24 cellular contexts compared by ENCODE assay signal in the genomic region with DNA sequence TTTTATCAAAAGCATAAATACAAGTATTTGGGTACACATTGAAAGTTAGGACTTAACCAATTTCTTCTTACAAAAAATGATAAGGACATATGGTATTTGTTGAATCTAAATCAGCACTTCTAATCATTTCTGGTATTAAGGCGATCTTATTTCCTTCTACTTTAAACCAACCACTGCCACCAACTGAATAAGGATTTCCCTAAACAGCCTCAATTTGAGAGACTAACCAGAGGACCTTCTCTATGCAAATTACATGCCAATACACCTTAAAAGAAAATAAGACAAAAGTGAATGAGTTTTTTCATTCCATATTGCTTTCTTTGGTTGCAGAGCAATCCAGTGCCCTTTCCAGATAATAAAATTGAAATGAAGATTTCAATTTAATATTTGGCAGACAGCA. TPM values are rescaled to one million over a fixed set of nuclear protein-coding genes. Genes with fewer than 3 reads are reported as not detected.
A peak's percentile ranks its signal among the peaks of the same experiment; 100 is the strongest.
DNase-seq lines count a peak whose midpoint lies in the region; ATAC-seq and TF ChIP-seq lines count a peak whose summit lies in the region.
"Had no signal": no experiment of that assay in that cellular context is flagged by ENCODE, and none has a peak within 500 bp of the region (broad histone marks: within the 10 kb centered on the region; RNA-seq: fewer than 3 reads in every experiment).

No MANE protein-coding gene starts in this region.

- H3K4me3 ChIP-seq in CD4-positive, CD25-positive, alpha-beta regulatory T cell (ENCODE audit: low read depth, low read length), result no peak overlapping the region
- H3K4me3 ChIP-seq in Karpas-422 (ENCODE audit: low read length) (no peak overlapping the region), neutrophil (ENCODE audit: low read depth in 1 of 2, low read length in 1 of 2) (no peak overlapping the region)
- H3K4me3 ChIP-seq: HAP-1 had no signal

- no peak overlapping the region for H2AFZ ChIP-seq in Karpas-422 (ENCODE audit: low read length)

- peak overlapping the region in 2 of 3 donors; percentile 8 to 21 for H3K27ac Mint-ChIP-seq in CD4-positive, CD25-positive, alpha-beta regulatory T cell
- H3K27ac Mint-ChIP-seq in T-helper 17 cell, result peak overlapping the region; percentile 47
- H3K27ac Mint-ChIP-seq: HFFc6 had no signal

- H3K4me3 Mint-ChIP-seq in CD4-positive, CD25-positive, alpha-beta regulatory T cell, result no peak overlapping the region
- no peak overlapping the region for H3K4me3 Mint-ChIP-seq in T-helper 17 cell
- H3K4me3 Mint-ChIP-seq: CD14-positive monocyte, HFFc6 had no signal

- H3K36me3 ChIP-seq in CD4-positive, CD25-positive, alpha-beta regulatory T cell (ENCODE audit: control insufficient read depth, insufficient read depth, low read length), result peaks cover 35% of the 10 kb centered on the region
- H3K36me3 ChIP-seq in Karpas-422 (ENCODE audit: insufficient read depth, low read length), result peaks cover 56% of the 10 kb centered on the region
- H3K36me3 ChIP-seq in neutrophil, result peaks cover 50% of the 10 kb centered on the region

- no peak for TF ChIP-seq CTCF in neutrophil (IDR thresholded peaks at IDR 0.05)

- no peak overlapping the region for H3K27ac ChIP-seq in CD4-positive, CD25-positive, alpha-beta regulatory T cell (ENCODE audit: insufficient read depth, low read length, poor library complexity, severe bottlenecking)
- H3K27ac ChIP-seq in Karpas-422 (ENCODE audit: low read length), result peak overlapping the region; percentile 78
- peak overlapping the region; percentile 20 for H3K27ac ChIP-seq in neutrophil
- H3K27ac ChIP-seq: KMS-11 had no signal

- peaks cover 45 to 76% (median 58%) of the 10 kb centered on the region in 4 donors for H3K4me1 Mint-ChIP-seq in CD4-positive, CD25-positive, alpha-beta regulatory T cell
- H3K4me1 Mint-ChIP-seq in T-helper 17 cell, result peaks cover 38% of the 10 kb centered on the region

- no peaks in the 10 kb centered on the region for H4K20me1 ChIP-seq in Karpas-422 (ENCODE audit: insufficient read depth, low read depth, low read length)

- no peaks in the 10 kb centered on the region for H3K9me3 Mint-ChIP-seq in CD4-positive, CD25-positive, alpha-beta regulatory T cell
- H3K9me3 Mint-ChIP-seq: CD14-positive monocyte, HFFc6, IgD-negative memory B cell had no signal

- DNase-seq in CD4-positive, CD25-positive, alpha-beta regulatory T cell, result no peak
- DNase-seq in Karpas-422 (no peak), T-helper 17 cell (no peak), activated gamma-delta T cell (lab: John Stamatoyannopoulos, UW) (no peak), globus pallidus (ENCODE audit: low spot score) (no peak), ureter (ENCODE audit: low spot score) (no peak)
- DNase-seq: BE2C, DMS153, DND-41, GOT3, HFFc6, NCI-H1092, NCI-H1417 treated with DMSO at 0.1 percent for 48 hours, NCI-H1694 treated with DMSO at 0.1 percent for 48 hours, NCI-H2081, NCI-H2227 treated with DMSO at 0.1 percent for 48 hours, NCI-H69, OCI-M1, SK-N-SH had no signal

- H3K9ac ChIP-seq in Karpas-422 (ENCODE audit: low read length), result no peak overlapping the region
- H3K9ac ChIP-seq: KMS-11, SK-N-SH had no signal

- ATAC-seq in CD4-positive, CD25-positive, alpha-beta regulatory T cell (ENCODE audit: low read depth in 2 of 2), result no peak
- no peak for ATAC-seq in T-helper 17 cell

- H3K27me3 Mint-ChIP-seq in CD4-positive, CD25-positive, alpha-beta regulatory T cell, result no peaks in the 10 kb centered on the region
- H3K27me3 Mint-ChIP-seq in T-helper 17 cell, result no peaks in the 10 kb centered on the region
- H3K27me3 Mint-ChIP-seq: IgD-negative memory B cell had no signal

- H3K79me2 ChIP-seq in Karpas-422 (ENCODE audit: low read length), result peaks cover 57% of the 10 kb centered on the region

- H3K4me1 ChIP-seq in CD4-positive, CD25-positive, alpha-beta regulatory T cell (ENCODE audit: control insufficient read depth, insufficient read depth, low read length, poor library complexity, severe bottlenecking), result peaks cover 15% of the 10 kb centered on the region
- H3K4me1 ChIP-seq in Karpas-422 (ENCODE audit: low read length), result peaks cover 68% of the 10 kb centered on the region
- H3K4me1 ChIP-seq in neutrophil (ENCODE audit: control insufficient read depth in 1 of 2, insufficient read depth in 1 of 2, low read depth in 1 of 2, low read length in 1 of 2), result no peaks in the 10 kb centered on the region
- H3K4me1 ChIP-seq: BE2C had no signal

- no peaks in the 10 kb centered on the region for H3K9me2 ChIP-seq in Karpas-422 (replicated peaks; ENCODE audit: insufficient read depth, low read length)
- H3K9me2 ChIP-seq: SK-N-SH had no signal

- peak overlapping the region; percentile 6 for H3K4me2 ChIP-seq in Karpas-422 (ENCODE audit: low read depth, low read length, poor library complexity, severe bottlenecking)
- H3K4me2 ChIP-seq: KMS-11, SK-N-SH had no signal

- H3K9me3 ChIP-seq in CD4-positive, CD25-positive, alpha-beta regulatory T cell (ENCODE audit: control insufficient read depth in 2 of 2, low read length in 2 of 2), result no peaks in the 10 kb centered on the region
- H3K9me3 ChIP-seq in Karpas-422 (ENCODE audit: low read length), result no peaks in the 10 kb centered on the region
- H3K9me3 ChIP-seq in T-helper 17 cell (ENCODE audit: control insufficient read depth, low read length, poor library complexity, severe bottlenecking), result no peaks in the 10 kb centered on the region
- H3K9me3 ChIP-seq in neutrophil, result no peaks in the 10 kb centered on the region
- H3K9me3 ChIP-seq: BE2C, HAP-1, SK-N-SH had no signal

- no peaks in the 10 kb centered on the region for H3K27me3 ChIP-seq in CD4-positive, CD25-positive, alpha-beta regulatory T cell (ENCODE audit: control insufficient read depth, insufficient read depth, low read length)
- no peaks in the 10 kb centered on the region for H3K27me3 ChIP-seq in Karpas-422 (ENCODE audit: low read length)
- no peaks in the 10 kb centered on the region for H3K27me3 ChIP-seq in neutrophil
- H3K27me3 ChIP-seq: BE2C had no signal

- peaks cover 34% of the 10 kb centered on the region for H3K36me3 Mint-ChIP-seq in CD4-positive, CD25-positive, alpha-beta regulatory T cell
- peaks cover 6% of the 10 kb centered on the region for H3K36me3 Mint-ChIP-seq in T-helper 17 cell (ENCODE audit: low read depth)
- H3K36me3 Mint-ChIP-seq: IgD-negative memory B cell had no signal

RNA-seq across cellular contexts. Expression of gene GNA13, which starts 45.5 kb away (rescaled TPM):
- total RNA-seq in CD4-positive, CD25-positive, alpha-beta regulatory T cell, result 127 TPM
- 10 to 100 TPM; 51.4 to 58.0 (median 53.3) TPM for polyA plus RNA-seq in CD4-positive, CD25-positive, alpha-beta regulatory T cell
- 123 and 352 TPM in 2 replicates for total RNA-seq in Karpas-422 (2014; rRNA removed; shearing (Covaris generic); ENCODE audit: low replicate concordance)
- 100 to 1,000 TPM; 102 to 132 TPM for total RNA-seq in T-helper 17 cell
- total RNA-seq in ureter, result 48.1 TPM
